Comparison of ENCODE assay signal across 11 cellular contexts in the genomic region with DNA sequence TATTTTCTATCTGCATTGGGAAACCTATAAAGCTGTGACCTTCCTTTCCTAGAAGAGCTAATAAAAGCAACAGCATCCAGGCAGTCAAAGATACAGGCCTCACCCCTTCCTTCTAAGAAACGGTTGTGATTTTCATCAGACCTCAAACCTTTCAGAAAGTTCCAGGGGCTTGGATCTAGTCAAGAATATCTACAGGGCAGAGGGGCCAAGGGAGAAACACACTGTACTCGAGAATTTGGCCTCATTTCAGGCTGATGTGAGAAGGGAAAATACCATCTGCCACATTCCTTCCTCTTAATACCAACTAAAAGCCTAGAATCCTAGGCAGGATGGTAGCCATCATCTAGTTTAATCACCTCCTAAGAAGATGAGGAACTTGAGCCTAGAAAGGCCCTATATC. TPM values are rescaled to one million over a fixed set of nuclear protein-coding genes. Genes with fewer than 3 reads are reported as not detected.
DNase-seq lines count a peak whose midpoint lies in the region; ATAC-seq and TF ChIP-seq lines count a peak whose summit lies in the region.
"Had no signal": no experiment of that assay in that cellular context is flagged by ENCODE, and none has a peak within 500 bp of the region (broad histone marks: within the 10 kb centered on the region; RNA-seq: fewer than 3 reads in every experiment).

No MANE protein-coding gene starts in this region.

- TF ChIP-seq CTCF in natural killer cell (IDR thresholded peaks at IDR 0.05): no peak

- CTCF ChIA-PET in activated CD8-positive, alpha-beta T cell treated with anti-CD3 and anti-CD28 coated beads, Interleukin-2, amount 10 ng/mL, durations not matched to agents 7 days and 5 days (lab: Charles Lee): interaction anchor here (1.0 to 1.2 kb wide), 2 partner anchors 10 to 28 kb away, joined by 3 read pairs; no protein-coding TSS in a partner anchor

- no peaks in the 10 kb centered on the region for H3K9me3 Mint-ChIP-seq in stimulated activated naive CD8-positive, alpha-beta T cell treated with anti-CD3 and anti-CD28 coated beads, Interleukin-15, Interleukin-2, amounts not matched to agents 100 ng/mL and 50 ng/mL, for 24 hours
- no peaks in the 10 kb centered on the region for H3K9me3 Mint-ChIP-seq in activated CD8-positive, alpha-beta T cell treated with anti-CD3 and anti-CD28 coated beads, Interleukin-2, amount 10 ng/mL, durations not matched to agents 7 days and 5 days (ENCODE audit: insufficient read depth)
- H3K9me3 Mint-ChIP-seq in natural killer cell: no peaks in the 10 kb centered on the region

- no peak for DNase-seq in stimulated activated naive CD8-positive, alpha-beta T cell treated with anti-CD3 and anti-CD28 coated beads, Interleukin-15, Interleukin-2, amounts not matched to agents 100 U/mL and 50 U/mL, for 24 hours
- DNase-seq in activated CD8-positive, alpha-beta T cell treated with anti-CD3 and anti-CD28 coated beads, Interleukin-2, amount 10 ng/mL, durations not matched to agents 7 days and 5 days: no peak
- DNase-seq in left lobe of liver (ENCODE audit: low spot score) (no peak), inferior parietal cortex (ENCODE audit: extremely low spot score) (no peak), natural killer cell (no peak), islet precursor cell (no peak)
- DNase-seq: activated CD8-positive, alpha-beta memory T cell treated with anti-CD3 and anti-CD28 coated beads, Interleukin-2, amount 10 ng/mL, durations not matched to agents 7 days and 5 days; foreskin keratinocyte; T1000 had no signal

- H3K4me1 Mint-ChIP-seq in stimulated activated naive CD8-positive, alpha-beta T cell treated with anti-CD3 and anti-CD28 coated beads, Interleukin-15, Interleukin-2, amounts not matched to agents 100 ng/mL and 50 ng/mL, for 24 hours (ENCODE audit: low read depth): peaks cover 56% of the 10 kb centered on the region
- peaks cover 45% of the 10 kb centered on the region for H3K4me1 Mint-ChIP-seq in activated CD8-positive, alpha-beta T cell treated with anti-CD3 and anti-CD28 coated beads, Interleukin-2, amount 10 ng/mL, durations not matched to agents 7 days and 5 days (ENCODE audit: low read depth)
- peaks cover 6 to 13% of the 10 kb centered on the region in 2 donors for H3K4me1 Mint-ChIP-seq in natural killer cell

- no peaks in the 10 kb centered on the region for H3K27me3 Mint-ChIP-seq in stimulated activated naive CD8-positive, alpha-beta T cell treated with anti-CD3 and anti-CD28 coated beads, Interleukin-15, Interleukin-2, amounts not matched to agents 100 ng/mL and 50 ng/mL, for 24 hours
- H3K27me3 Mint-ChIP-seq in activated CD8-positive, alpha-beta T cell treated with anti-CD3 and anti-CD28 coated beads, Interleukin-2, amount 10 ng/mL, durations not matched to agents 7 days and 5 days (ENCODE audit: low read depth): no peaks in the 10 kb centered on the region
- H3K27me3 Mint-ChIP-seq in natural killer cell (ENCODE audit: low read depth in 2 of 2): no peaks in the 10 kb centered on the region
- H3K27me3 Mint-ChIP-seq: activated CD8-positive, alpha-beta memory T cell treated with anti-CD3 and anti-CD28 coated beads, Interleukin-2, amount 10 ng/mL, durations not matched to agents 7 days and 5 days had no signal

- ATAC-seq in stimulated activated naive CD8-positive, alpha-beta T cell treated with anti-CD3 and anti-CD28 coated beads, Interleukin-15, Interleukin-2, amounts not matched to agents 100 U/mL and 50 U/mL, for 24 hours: no peak
- ATAC-seq in HG03064 (IDR thresholded peaks at IDR 0.05; ENCODE audit: low read depth, unreplicated experiment) (peak; percentile 5), left lobe of liver (no peak), natural killer cell (no peak)
- ATAC-seq in activated CD8-positive, alpha-beta T cell treated with anti-CD3 and anti-CD28 coated beads, Interleukin-2, amount 10 ng/mL, durations not matched to agents 7 days and 5 days: no peak
- ATAC-seq: foreskin keratinocyte had no signal

- H3K27ac Mint-ChIP-seq in stimulated activated naive CD8-positive, alpha-beta T cell treated with anti-CD3 and anti-CD28 coated beads, Interleukin-15, Interleukin-2, amounts not matched to agents 100 ng/mL and 50 ng/mL, for 24 hours: peak overlapping the region; percentile 53
- H3K27ac Mint-ChIP-seq in activated CD8-positive, alpha-beta T cell treated with anti-CD3 and anti-CD28 coated beads, Interleukin-2, amount 10 ng/mL, durations not matched to agents 7 days and 5 days: peak overlapping the region; percentile 26
- H3K27ac Mint-ChIP-seq in natural killer cell: no peak overlapping the region

- POLR2A ChIA-PET in activated CD8-positive, alpha-beta T cell treated with anti-CD3 and anti-CD28 coated beads, Interleukin-2, amount 10 ng/mL, durations not matched to agents 7 days and 5 days (lab: Charles Lee): no interaction called here

- no peaks in the 10 kb centered on the region for H3K36me3 Mint-ChIP-seq in stimulated activated naive CD8-positive, alpha-beta T cell treated with anti-CD3 and anti-CD28 coated beads, Interleukin-15, Interleukin-2, amounts not matched to agents 100 ng/mL and 50 ng/mL, for 24 hours (ENCODE audit: low read depth)
- H3K36me3 Mint-ChIP-seq in activated CD8-positive, alpha-beta T cell treated with anti-CD3 and anti-CD28 coated beads, Interleukin-2, amount 10 ng/mL, durations not matched to agents 7 days and 5 days (ENCODE audit: low read depth): peaks cover 6% of the 10 kb centered on the region
- H3K36me3 Mint-ChIP-seq in natural killer cell: no peaks in the 10 kb centered on the region

- H3K4me3 Mint-ChIP-seq in stimulated activated naive CD8-positive, alpha-beta T cell treated with anti-CD3 and anti-CD28 coated beads, Interleukin-15, Interleukin-2, amounts not matched to agents 100 ng/mL and 50 ng/mL, for 24 hours: no peak overlapping the region
- H3K4me3 Mint-ChIP-seq in activated CD8-positive, alpha-beta T cell treated with anti-CD3 and anti-CD28 coated beads, Interleukin-2, amount 10 ng/mL, durations not matched to agents 7 days and 5 days: no peak overlapping the region
- H3K4me3 Mint-ChIP-seq in natural killer cell: no peak overlapping the region
- H3K4me3 Mint-ChIP-seq: activated CD8-positive, alpha-beta memory T cell treated with anti-CD3 and anti-CD28 coated beads, Interleukin-2, amount 10 ng/mL, durations not matched to agents 7 days and 5 days had no signal

- intact Hi-C loops in natural killer cell (cut with micrococcal nuclease): no loop called here

RNA-seq across cellular contexts. Expression of a gene that starts 24.5 kb away (rescaled TPM):
- 10 to 100 TPM; 11.8 to 12.6 TPM for total RNA-seq in activated CD8-positive, alpha-beta T cell treated with anti-CD3 and anti-CD28 coated beads, Interleukin-2, amount 10 ng/mL, durations not matched to agents 7 days and 5 days
- 30.8 TPM for total RNA-seq in left lobe of liver
- 10 to 100 TPM; 41.0 to 59.0 (median 45.2) TPM for total RNA-seq in natural killer cell

Comparison
In these comparisons a context has a peak if more than half of its experiments do, and no peak if none do; other contexts are left out.
1. H3K27ac Mint-ChIP-seq: peak in stimulated activated naive CD8-positive, alpha-beta T cell treated with anti-CD3 and anti-CD28 coated beads, Interleukin-15, Interleukin-2, amounts not matched to agents 100 ng/mL and 50 ng/mL, for 24 hours (single experiment) and activated CD8-positive, alpha-beta T cell treated with anti-CD3 and anti-CD28 coated beads, Interleukin-2, amount 10 ng/mL, durations not matched to agents 7 days and 5 days (single experiment); none in natural killer cell (0 of 2).